ENCODE assay signal across 1 cellular context in genomic region chr2:186903183-186903582, GRCh38.
TF ChIP-seq lines count a peak whose summit lies in the region.

No MANE protein-coding gene starts in this region.

TF ChIP-seq in GM12878, 131 proteins besides CTCF, POLR2A, EP300 and RAD21 (continued from another document):
- no peak for TF ChIP-seq HSF1 (IDR thresholded peaks at IDR 0.05; ENCODE audit: low read depth, low read length)
